In the genomic region with DNA sequence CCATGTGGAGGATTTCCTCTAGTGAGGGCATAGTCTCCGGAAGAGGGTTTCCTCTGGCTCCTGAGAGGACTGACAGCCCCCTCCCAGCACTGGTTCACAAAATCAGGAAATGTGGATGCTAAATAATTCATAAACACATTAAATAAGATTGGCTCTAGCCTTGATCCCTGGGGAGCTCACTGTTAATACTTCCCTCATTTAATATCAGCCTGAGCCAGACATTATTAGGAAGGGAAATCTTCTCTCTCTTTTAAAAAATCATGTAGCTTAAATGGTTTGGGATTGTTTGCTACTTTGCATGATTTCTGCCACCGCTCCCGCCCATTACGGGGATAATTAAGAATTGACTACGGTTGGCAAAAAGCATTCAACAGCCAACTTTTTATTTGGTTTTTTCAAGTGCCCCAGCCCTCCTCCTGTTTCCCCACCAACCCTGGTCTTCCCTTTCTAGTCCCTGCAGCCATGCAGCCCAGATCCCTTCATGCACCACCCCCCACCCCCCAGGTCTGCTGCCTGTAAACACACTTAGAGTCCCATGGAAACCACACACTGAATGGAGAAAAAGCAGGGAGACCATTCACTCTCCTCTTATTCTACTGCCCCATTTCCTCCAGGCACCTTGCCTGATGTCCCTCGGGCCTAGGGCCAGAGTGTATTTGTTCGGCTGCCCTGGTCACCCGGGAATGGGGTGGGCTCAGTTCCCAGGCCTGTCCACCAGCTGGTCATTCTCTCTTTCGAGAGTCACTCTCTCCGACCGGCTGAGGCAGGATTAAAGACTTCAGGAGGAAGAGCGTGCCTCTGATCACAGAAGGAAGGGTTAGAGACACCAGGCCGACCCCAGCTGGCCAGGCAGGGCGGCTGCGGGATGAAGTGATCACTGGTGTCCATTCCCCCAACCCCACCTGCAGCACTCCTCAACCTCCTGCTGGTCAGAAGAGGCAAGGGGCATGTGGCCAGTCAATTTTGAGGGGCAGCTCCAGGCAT, we compare ENCODE assay signal across 14 cellular contexts. TPM values are rescaled to one million over a fixed set of nuclear protein-coding genes. Genes with fewer than 3 reads are reported as not detected.
DNase-seq lines count a peak whose midpoint lies in the region; ATAC-seq and TF ChIP-seq lines count a peak whose summit lies in the region.
"Had no signal": no experiment of that assay in that cellular context is flagged by ENCODE, and none has a peak within 500 bp of the region (broad histone marks: within the 10 kb centered on the region; RNA-seq: fewer than 3 reads in every experiment).

No MANE protein-coding gene starts in this region.

- no peak overlapping the region for H3K9ac ChIP-seq in neural progenitor cell

- WGBS in gastroesophageal sphincter (ENCODE audit: low coverage in 1 of 2), 2 donors: 17 to 53% methylated on average over 11 to 12 of the region's 15 CpGs

- no peaks in the 10 kb centered on the region for H3K9me3 Mint-ChIP-seq in neural progenitor cell
- H3K9me3 Mint-ChIP-seq: memory B cell had no signal

- H3K4me3 ChIP-seq in gastroesophageal sphincter: no peak overlapping the region
- H3K4me3 ChIP-seq in neural progenitor cell: no peak overlapping the region
- H3K4me3 ChIP-seq: uterus had no signal

- H3K79me2 ChIP-seq in neural progenitor cell (ENCODE audit: low read depth): no peaks in the 10 kb centered on the region

- ATAC-seq in gastroesophageal sphincter: peak; percentile 35
- ATAC-seq in GM21825 (IDR thresholded peaks at IDR 0.05; ENCODE audit: unreplicated experiment): no peak

- peaks cover 8% of the 10 kb centered on the region for H3K27me3 Mint-ChIP-seq in neural progenitor cell (ENCODE audit: insufficient read depth, low read depth)

- peak overlapping the region; percentile 39 for H3K4me3 Mint-ChIP-seq in neural progenitor cell
- H3K4me3 Mint-ChIP-seq: memory B cell had no signal

- peaks cover 66% of the 10 kb centered on the region for H3F3A ChIP-seq in neural progenitor cell (ENCODE audit: low read depth)

- peaks cover 90% of the 10 kb centered on the region for H3K4me1 Mint-ChIP-seq in neural progenitor cell

- DNase-seq in ELF-1 (ENCODE audit: low read depth, low spot score) (peak; percentile 84), NCI-H69 (lab: John Stamatoyannopoulos, UW) (peak; percentile 4), neural progenitor cell (ENCODE audit: low spot score) (peak; percentile 70), GM19238 (ENCODE audit: insufficient read length, low spot score) (no peak)
- no peak for DNase-seq in activated naive CD4-positive, alpha-beta T cell treated with anti-CD3 and anti-CD28 coated beads, Interleukin-2, amount 50 U/mL, for 16 hours
- DNase-seq in activated CD4-positive, CD25-positive, alpha-beta regulatory T cell (lab: John Stamatoyannopoulos, UW): no peak
- DNase-seq: activated CD4-positive, CD25-positive, alpha-beta regulatory T cell treated with anti-CD3 and anti-CD28 coated beads, Interleukin-2, amount 50 U/mL, for 72 hours; central memory CD4-positive, alpha-beta T cell; NCI-H1930 had no signal

- TF ChIP-seq POLR2A in gastroesophageal sphincter (IDR thresholded peaks at IDR 0.05): no peak

- H3K4me2 ChIP-seq in neural progenitor cell: peak overlapping the region; percentile 63

- no peaks in the 10 kb centered on the region for H3K9me3 ChIP-seq in gastroesophageal sphincter
- H3K9me3 ChIP-seq in neural progenitor cell (ENCODE audit: low read depth): no peaks in the 10 kb centered on the region
- H3K9me3 ChIP-seq: uterus had no signal

- H3K27ac Mint-ChIP-seq in neural progenitor cell: peak overlapping the region; percentile 99
- H3K27ac Mint-ChIP-seq: memory B cell had no signal

- H3K27ac ChIP-seq in gastroesophageal sphincter (no peak overlapping the region), neural progenitor cell (no peak overlapping the region)
- H3K27ac ChIP-seq: RWPE1, uterus had no signal

- no peak for TF ChIP-seq EP300 in gastroesophageal sphincter (IDR thresholded peaks at IDR 0.05)

- H3K4me1 ChIP-seq in gastroesophageal sphincter (peaks cover 0 to 25% (median 8%) of the 10 kb centered on the region in 3 donors), neural progenitor cell (peaks cover 70% of the 10 kb centered on the region)
- H3K4me1 ChIP-seq: uterus had no signal

- H3K27me3 ChIP-seq in gastroesophageal sphincter: peaks cover 4% of the 10 kb centered on the region
- no peaks in the 10 kb centered on the region for H3K27me3 ChIP-seq in neural progenitor cell
- H3K27me3 ChIP-seq: uterus had no signal

- H2AFZ ChIP-seq in neural progenitor cell (replicated peaks): no peak overlapping the region

- H3K36me3 ChIP-seq in gastroesophageal sphincter: no peaks in the 10 kb centered on the region
- H3K36me3 ChIP-seq in neural progenitor cell: no peaks in the 10 kb centered on the region
- H3K36me3 ChIP-seq: uterus had no signal

- peak in 1 of 4 experiments; percentile 16 for TF ChIP-seq CTCF in gastroesophageal sphincter (IDR thresholded peaks at IDR 0.05)
- peak; percentile 27 for TF ChIP-seq CTCF in neural progenitor cell (IDR thresholded peaks at IDR 0.05)

- peaks cover 3% of the 10 kb centered on the region for H3K36me3 Mint-ChIP-seq in neural progenitor cell
- H3K36me3 Mint-ChIP-seq: memory B cell had no signal

- peaks cover 20% of the 10 kb centered on the region for H4K20me1 ChIP-seq in neural progenitor cell (ENCODE audit: low read depth)

RNA-seq across cellular contexts. Expression of gene SEMA5B, which starts 45.1 kb away (rescaled TPM):
- under 1 TPM in 3 of 4 donors, not detected in 1; 0.31 to 0.69 (median 0.32) TPM for total RNA-seq in gastroesophageal sphincter
- 10.1 and 25.6 TPM in 2 replicates for total RNA-seq in neural progenitor cell (ENCODE audit: low replicate concordance)

Comparison
In these comparisons a context has a peak if more than half of its experiments do, and no peak if none do; other contexts are left out.
1. DNase-seq: peak in ELF-1 (single experiment), NCI-H69 (single experiment) and neural progenitor cell (single experiment); none in activated naive CD4-positive, alpha-beta T cell treated with anti-CD3 and anti-CD28 coated beads, Interleukin-2, amount 50 U/mL, for 16 hours (single experiment), activated CD4-positive, CD25-positive, alpha-beta regulatory T cell (0 of 4) and GM19238 (single experiment).